In the genomic region with DNA sequence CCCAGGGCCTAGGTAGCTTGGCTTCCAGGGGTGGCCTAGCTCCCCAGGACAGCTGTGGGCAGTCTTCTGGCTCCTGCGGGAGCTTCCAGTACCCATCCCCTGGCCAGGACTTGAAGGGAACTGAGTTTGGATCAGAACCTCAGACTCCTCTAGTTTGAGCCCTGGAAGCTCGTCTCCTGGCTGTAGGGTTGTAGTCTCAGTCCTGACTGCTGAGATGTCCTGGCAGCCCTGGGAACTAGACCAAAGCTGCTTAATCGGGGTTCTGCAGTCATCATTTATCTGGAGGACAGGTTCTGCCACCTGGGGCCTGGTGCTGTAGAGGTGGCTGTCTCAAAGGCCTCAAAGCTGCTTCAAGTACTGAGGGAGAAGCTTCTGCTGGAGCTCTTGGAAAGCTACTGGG, we compare ENCODE assay signal across 28 cellular contexts.
"Had no signal": no experiment of that assay in that cellular context is flagged by ENCODE, and none has a peak within 500 bp of the region (broad histone marks: within the 10 kb centered on the region; RNA-seq: fewer than 3 reads in every experiment).

No MANE protein-coding gene starts in this region.

- H3K27ac ChIP-seq: ascending aorta, breast epithelium, cardiac muscle cell, colonic mucosa had no signal

- H3K4me3 Mint-ChIP-seq: activated CD4-positive, alpha-beta memory T cell treated with anti-CD3 and anti-CD28 coated beads for 36 hours; activated CD4-positive, alpha-beta T cell treated with anti-CD3 and anti-CD28 coated beads for 36 hours; activated CD4-positive, alpha-beta T cell treated with anti-CD3 and anti-CD28 coated beads, Interleukin-2, amount 10 ng/mL, durations not matched to agents 24 days and 14 days; activated CD8-positive, alpha-beta T cell treated with anti-CD3 and anti-CD28 coated beads, Interleukin-2, amount 10 ng/mL, durations not matched to agents 7 days and 5 days; activated naive CD4-positive, alpha-beta T cell treated with anti-CD3 and anti-CD28 coated beads, Interleukin-2, amount 10 ng/mL, durations not matched to agents 7 days and 5 days; activated naive CD8-positive, alpha-beta T cell treated with anti-CD3 and anti-CD28 coated beads, Interleukin-2, amount 10 ng/mL, durations not matched to agents 7 days and 5 days; activated T-cell treated with anti-CD3 and anti-CD28 coated beads, Interleukin-2, amount 50 U/mL, for 24 hours; activated T-cell treated with anti-CD3 and anti-CD28 coated beads, Interleukin-2, amount 50 U/mL, for 72 hours; brain; T-helper 17 cell; T-helper 2 cell treated with Interferon-gamma antibody and Interleukin-4, amounts not matched to agents 5 μg/mL and 100 μg/mL, for 36 hours had no signal

- H3K27me3 ChIP-seq: ascending aorta, colonic mucosa had no signal

- ATAC-seq: activated CD4-positive, alpha-beta T cell treated with anti-CD3 and anti-CD28 coated beads for 36 hours; activated CD8-positive, alpha-beta T cell treated with anti-CD3 and anti-CD28 coated beads, Interleukin-2, amount 10 ng/mL, durations not matched to agents 7 days and 5 days; activated naive CD4-positive, alpha-beta T cell treated with anti-CD3 and anti-CD28 coated beads, Interleukin-2, amount 50 U/mL, for 72 hours; activated T-cell treated with anti-CD3 and anti-CD28 coated beads, Interleukin-2, amount 50 U/mL, for 72 hours; esophagus mucosa; T-helper 17 cell had no signal

- H3K27ac Mint-ChIP-seq: activated CD4-positive, alpha-beta memory T cell treated with anti-CD3 and anti-CD28 coated beads for 36 hours; activated CD4-positive, alpha-beta T cell treated with anti-CD3 and anti-CD28 coated beads for 36 hours; activated CD4-positive, alpha-beta T cell treated with anti-CD3 and anti-CD28 coated beads, Interleukin-2, amount 10 ng/mL, durations not matched to agents 24 days and 14 days; activated CD8-positive, alpha-beta T cell treated with anti-CD3 and anti-CD28 coated beads, Interleukin-2, amount 10 ng/mL, durations not matched to agents 7 days and 5 days; activated naive CD4-positive, alpha-beta T cell treated with anti-CD3 and anti-CD28 coated beads, Interleukin-2, amount 10 ng/mL, durations not matched to agents 7 days and 5 days; activated naive CD4-positive, alpha-beta T cell treated with anti-CD3 and anti-CD28 coated beads, Interleukin-2, amount 50 U/mL, for 72 hours; activated naive CD8-positive, alpha-beta T cell treated with anti-CD3 and anti-CD28 coated beads, Interleukin-2, amount 10 ng/mL, durations not matched to agents 7 days and 5 days; activated T-cell treated with anti-CD3 and anti-CD28 coated beads, Interleukin-2, amount 50 U/mL, for 24 hours; activated T-cell treated with anti-CD3 and anti-CD28 coated beads, Interleukin-2, amount 50 U/mL, for 72 hours; brain; T-helper 17 cell; T-helper 2 cell treated with Interferon-gamma antibody and Interleukin-4, amounts not matched to agents 5 μg/mL and 100 μg/mL, for 36 hours had no signal

- H3K4me1 Mint-ChIP-seq: activated CD4-positive, alpha-beta T cell treated with anti-CD3 and anti-CD28 coated beads for 36 hours; activated CD4-positive, alpha-beta T cell treated with anti-CD3 and anti-CD28 coated beads, Interleukin-2, amount 10 ng/mL, durations not matched to agents 24 days and 14 days; activated naive CD4-positive, alpha-beta T cell treated with anti-CD3 and anti-CD28 coated beads, Interleukin-2, amount 10 ng/mL, durations not matched to agents 7 days and 5 days; activated naive CD8-positive, alpha-beta T cell treated with anti-CD3 and anti-CD28 coated beads, Interleukin-2, amount 10 ng/mL, durations not matched to agents 7 days and 5 days had no signal

- H3K36me3 ChIP-seq: ascending aorta, breast epithelium, cardiac muscle cell, colonic mucosa had no signal

- H3K9me3 Mint-ChIP-seq: activated CD4-positive, alpha-beta memory T cell treated with anti-CD3 and anti-CD28 coated beads for 36 hours; activated CD4-positive, alpha-beta T cell treated with anti-CD3 and anti-CD28 coated beads, Interleukin-2, amount 10 ng/mL, durations not matched to agents 24 days and 14 days; activated naive CD4-positive, alpha-beta T cell treated with anti-CD3 and anti-CD28 coated beads, Interleukin-2, amount 10 ng/mL, durations not matched to agents 7 days and 5 days; activated naive CD4-positive, alpha-beta T cell treated with anti-CD3 and anti-CD28 coated beads, Interleukin-2, amount 50 U/mL, for 72 hours; activated naive CD8-positive, alpha-beta T cell treated with anti-CD3 and anti-CD28 coated beads, Interleukin-2, amount 10 ng/mL, durations not matched to agents 7 days and 5 days; activated T-cell treated with anti-CD3 and anti-CD28 coated beads, Interleukin-2, amount 50 U/mL, for 24 hours; activated T-cell treated with anti-CD3 and anti-CD28 coated beads, Interleukin-2, amount 50 U/mL, for 72 hours; T-helper 2 cell treated with Interferon-gamma antibody and Interleukin-4, amounts not matched to agents 5 μg/mL and 100 μg/mL, for 36 hours had no signal

- DNase-seq: activated CD4-positive, alpha-beta memory T cell treated with anti-CD3 and anti-CD28 coated beads for 36 hours; activated CD4-positive, alpha-beta T cell treated with anti-CD3 and anti-CD28 coated beads for 36 hours; activated CD4-positive, alpha-beta T cell treated with anti-CD3 and anti-CD28 coated beads, Interleukin-2, amount 10 ng/mL, durations not matched to agents 24 days and 14 days; activated CD4-positive, CD25-positive, alpha-beta regulatory T cell; activated CD4-positive, CD25-positive, alpha-beta regulatory T cell treated with anti-CD3 and anti-CD28 coated beads, Interleukin-2, amount 50 U/mL, for 72 hours; activated CD8-positive, alpha-beta T cell treated with anti-CD3 and anti-CD28 coated beads, Interleukin-2, amount 10 ng/mL, durations not matched to agents 7 days and 5 days; activated gamma-delta T cell; activated naive CD4-positive, alpha-beta T cell; activated naive CD4-positive, alpha-beta T cell treated with anti-CD3 and anti-CD28 coated beads, Interleukin-2, amount 10 ng/mL, durations not matched to agents 7 days and 5 days; activated naive CD8-positive, alpha-beta T cell treated with anti-CD3 and anti-CD28 coated beads, Interleukin-2, amount 10 ng/mL, durations not matched to agents 7 days and 5 days; activated T-cell treated with anti-CD3 and anti-CD28 coated beads for 4 hours; activated T-cell treated with anti-CD3 and anti-CD28 coated beads, Interleukin-2, amount 50 U/mL, for 24 hours; activated T-cell treated with anti-CD3 and anti-CD28 coated beads, Interleukin-2, amount 50 U/mL, for 72 hours; central memory CD4-positive, alpha-beta T cell; cerebellar nuclear complex; colonic mucosa; effector CD8-positive, alpha-beta T cell; foreskin fibroblast; T-helper 1 cell; T-helper 17 cell; T1000 had no signal

- H3K4me3 ChIP-seq: ascending aorta, breast epithelium, cardiac muscle cell, colonic mucosa had no signal

- H3K4me1 ChIP-seq: ascending aorta, breast epithelium, colonic mucosa had no signal

- H3K9me3 ChIP-seq: ascending aorta, breast epithelium, colonic mucosa had no signal

- H3K36me3 Mint-ChIP-seq: activated CD4-positive, alpha-beta memory T cell treated with anti-CD3 and anti-CD28 coated beads for 36 hours; activated naive CD4-positive, alpha-beta T cell treated with anti-CD3 and anti-CD28 coated beads, Interleukin-2, amount 10 ng/mL, durations not matched to agents 7 days and 5 days; activated naive CD4-positive, alpha-beta T cell treated with anti-CD3 and anti-CD28 coated beads, Interleukin-2, amount 50 U/mL, for 72 hours; activated naive CD8-positive, alpha-beta T cell treated with anti-CD3 and anti-CD28 coated beads, Interleukin-2, amount 10 ng/mL, durations not matched to agents 7 days and 5 days; brain had no signal
